In the genomic region with DNA sequence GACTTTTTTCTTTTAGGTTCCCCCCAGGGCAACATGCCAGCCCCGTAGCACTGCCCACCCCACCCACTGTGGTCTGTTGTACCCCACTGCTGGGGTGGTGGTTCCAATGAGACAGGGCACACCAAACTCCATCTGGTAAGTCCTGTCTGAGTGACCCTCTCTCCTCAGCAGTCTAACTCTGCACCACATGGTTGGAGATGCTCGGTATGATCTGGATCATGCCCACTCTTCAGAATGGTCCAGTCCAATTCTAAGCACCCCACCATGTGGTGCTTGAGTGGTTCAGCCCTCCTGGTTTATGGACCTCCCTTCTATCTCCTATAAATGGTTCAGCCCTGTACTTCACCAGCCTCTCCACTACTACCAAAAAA, we compare ENCODE assay signal across 8 cellular contexts. TPM values are rescaled to one million over a fixed set of nuclear protein-coding genes. Genes with fewer than 3 reads are reported as not detected.
DNase-seq lines count a peak whose midpoint lies in the region; ATAC-seq, FAIRE-seq and TF ChIP-seq lines count a peak whose summit lies in the region.

No MANE protein-coding gene starts in this region.

- H3K4me1 ChIP-seq in stomach smooth muscle (ENCODE audit: control insufficient read depth, insufficient read depth, low read length): peaks cover 70% of the 10 kb centered on the region

- no peaks in the 10 kb centered on the region for H3K27me3 Mint-ChIP-seq in activated T-cell treated with anti-CD3 and anti-CD28 coated beads, Interleukin-2, amount 50 U/mL, for 4 hours (ENCODE audit: low read depth)

- ATAC-seq in activated T-cell treated with anti-CD3 and anti-CD28 coated beads, Interleukin-2, amount 50 U/mL, for 4 hours: no peak
- no peak for ATAC-seq in GM19324 (IDR thresholded peaks at IDR 0.05; ENCODE audit: low FRiP score, unreplicated experiment)

- H3K9me3 Mint-ChIP-seq in activated T-cell treated with anti-CD3 and anti-CD28 coated beads, Interleukin-2, amount 50 U/mL, for 4 hours: no peaks in the 10 kb centered on the region

- no peak overlapping the region for H3K9ac ChIP-seq in stomach smooth muscle (ENCODE audit: low read length in 2 of 2)

- TF ChIP-seq POLR2A in H54 (IDR thresholded peaks at IDR 0.05; ENCODE audit: low read depth, low read length): no peak

- peaks cover 14% of the 10 kb centered on the region for H3K36me3 Mint-ChIP-seq in activated T-cell treated with anti-CD3 and anti-CD28 coated beads, Interleukin-2, amount 50 U/mL, for 4 hours (ENCODE audit: insufficient read depth)

- no peak overlapping the region for H3K4me3 ChIP-seq in stomach smooth muscle (ENCODE audit: low read length in 2 of 2)

- DNase-seq in activated T-cell treated with anti-CD3 and anti-CD28 coated beads, Interleukin-2, amount 50 U/mL, for 4 hours: no peak
- DNase-seq in activated T-cell treated with anti-CD3 and anti-CD28 coated beads, Interleukin-2, amount 50 U/mL, for 48 hours: no peak
- DNase-seq in RPMI7951 (ENCODE audit: low read depth) (peak; percentile 28), fibroblast of gingiva (ENCODE audit: low read depth) (peak; percentile 21), substantia nigra (lab: John Stamatoyannopoulos, UW) (no peak), H54 (ENCODE audit: insufficient read length, low spot score) (no peak)

- H3K4me3 Mint-ChIP-seq in activated T-cell treated with anti-CD3 and anti-CD28 coated beads, Interleukin-2, amount 50 U/mL, for 4 hours: peak overlapping the region; percentile 96

- no peaks in the 10 kb centered on the region for H3K9me3 ChIP-seq in stomach smooth muscle (ENCODE audit: control insufficient read depth in 2 of 2, low read length in 2 of 2)

- FAIRE-seq in H54 (lab: Jason Lieb, UNC): no peak

- H3K36me3 ChIP-seq in stomach smooth muscle (ENCODE audit: control insufficient read depth in 2 of 2, insufficient read depth in 2 of 2, low read length in 2 of 2): peaks cover 3 to 10% of the 10 kb centered on the region in 2 donors

- H3K27ac ChIP-seq in stomach smooth muscle (ENCODE audit: low read length): peak overlapping the region; percentile 49
- no peak overlapping the region for H3K27ac ChIP-seq in substantia nigra (ENCODE audit: low read depth, low read length, poor library complexity, severe bottlenecking)

- H3K4me1 Mint-ChIP-seq in activated T-cell treated with anti-CD3 and anti-CD28 coated beads, Interleukin-2, amount 50 U/mL, for 4 hours (ENCODE audit: low read depth): peaks cover 51% of the 10 kb centered on the region

- H3K27me3 ChIP-seq in stomach smooth muscle (ENCODE audit: control insufficient read depth in 1 of 2, insufficient read depth in 2 of 2, low read length in 2 of 2): no peaks in the 10 kb centered on the region

RNA-seq across cellular contexts. Expression of a gene that starts 5.9 kb away (rescaled TPM):
- total RNA-seq in activated T-cell treated with anti-CD3 and anti-CD28 coated beads, Interleukin-2, amount 50 U/mL, for 4 hours: 100 to 1,000 TPM; 187 to 226 (median 206) TPM
- 0.20 and 0.48 TPM in 2 replicates for total RNA-seq in RPMI7951 (2014; rRNA removed; shearing (Covaris generic))

RNA-seq across cellular contexts. Expression of a gene that starts 15.0 kb away (rescaled TPM):
- 10 to 100 TPM in 1 of 3 donors, 1 to 10 TPM in 2; 8.9 to 11.1 (median 9.9) TPM for total RNA-seq in activated T-cell treated with anti-CD3 and anti-CD28 coated beads, Interleukin-2, amount 50 U/mL, for 4 hours
- total RNA-seq in RPMI7951 (2014; rRNA removed; shearing (Covaris generic)): not detected in 2 replicates

RNA-seq across cellular contexts. Expression of a gene that starts 17.5 kb away (rescaled TPM):
- 10 to 100 TPM; 40.4 to 47.5 (median 41.5) TPM for total RNA-seq in activated T-cell treated with anti-CD3 and anti-CD28 coated beads, Interleukin-2, amount 50 U/mL, for 4 hours
- 94.4 and 110 TPM in 2 replicates for total RNA-seq in RPMI7951 (2014; rRNA removed; shearing (Covaris generic))

RNA-seq across cellular contexts. Expression of a gene that starts 17.9 kb away (rescaled TPM):
- 10 to 100 TPM; 19.7 to 20.8 (median 20.6) TPM for total RNA-seq in activated T-cell treated with anti-CD3 and anti-CD28 coated beads, Interleukin-2, amount 50 U/mL, for 4 hours
- 5.7 and 6.1 TPM in 2 replicates for total RNA-seq in RPMI7951 (2014; rRNA removed; shearing (Covaris generic))

RNA-seq across cellular contexts. Expression of a gene that starts 48.7 kb away (rescaled TPM):
- 100 to 1,000 TPM; 117 to 127 (median 123) TPM for total RNA-seq in activated T-cell treated with anti-CD3 and anti-CD28 coated beads, Interleukin-2, amount 50 U/mL, for 4 hours
- 20.3 and 30.8 TPM in 2 replicates for total RNA-seq in RPMI7951 (2014; rRNA removed; shearing (Covaris generic))

Comparison
In these comparisons a context has a peak if more than half of its experiments do, and no peak if none do; other contexts are left out.
1. DNase-seq: peak in RPMI7951 (single experiment) and fibroblast of gingiva (single experiment); none in activated T-cell treated with anti-CD3 and anti-CD28 coated beads, Interleukin-2, amount 50 U/mL, for 4 hours (single experiment), activated T-cell treated with anti-CD3 and anti-CD28 coated beads, Interleukin-2, amount 50 U/mL, for 48 hours (0 of 2), substantia nigra (0 of 49) and H54 (single experiment).
2. RNA of a gene that starts 5.9 kb away (total RNA-seq): 187 to 226 TPM in activated T-cell treated with anti-CD3 and anti-CD28 coated beads, Interleukin-2, amount 50 U/mL, for 4 hours; 0.20 to 0.48 TPM in RPMI7951; every median in the first group is over 100 times any median in the second.